ENCODE assay signal across 18 cellular contexts in the genomic region with DNA sequence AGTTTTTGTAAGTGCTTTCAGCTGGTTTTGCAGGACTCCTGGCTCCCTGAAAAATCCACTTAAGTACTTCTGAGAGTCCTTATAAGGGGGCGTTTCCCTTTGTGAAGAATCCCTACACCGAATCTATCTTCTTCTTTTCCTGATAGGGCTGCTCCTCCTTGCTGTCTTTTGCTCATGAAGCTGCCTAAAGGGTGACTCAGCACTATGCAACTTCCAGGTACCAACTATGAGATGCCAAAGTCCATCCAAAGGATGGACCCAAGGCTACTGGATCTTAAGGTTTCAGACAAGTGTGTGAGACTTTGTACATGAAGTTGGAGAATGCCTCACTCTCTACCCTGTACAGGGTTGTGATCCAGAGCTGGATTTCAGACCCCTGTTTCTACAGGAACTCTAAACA.
DNase-seq lines count a peak whose midpoint lies in the region; ATAC-seq, FAIRE-seq and TF ChIP-seq lines count a peak whose summit lies in the region.
"Had no signal": no experiment of that assay in that cellular context is flagged by ENCODE, and none has a peak within 500 bp of the region (broad histone marks: within the 10 kb centered on the region; RNA-seq: fewer than 3 reads in every experiment).

No MANE protein-coding gene starts in this region.

- no peaks in the 10 kb centered on the region for H3K79me1 ChIP-seq in mesendoderm (ENCODE audit: low read length)

- H3K27me3 ChIP-seq in HepG2 (ENCODE audit: control insufficient read depth in 1 of 2, insufficient read depth in 2 of 2, low read length in 2 of 2) (peaks cover 0 to 8% of the 10 kb centered on the region in 2 experiments; a peak in 1 of 5 replicates), right lobe of liver (no peaks in the 10 kb centered on the region), mesendoderm (ENCODE audit: insufficient read depth, low read length, poor library complexity) (no peaks in the 10 kb centered on the region)
- H3K27me3 ChIP-seq: BLaER1 treated with 17β-estradiol and CSF1 and Interleukin-3, amounts not matched to agents 10 nM and 100 nM had no signal

- H3K9me3 ChIP-seq in HepG2 (ENCODE audit: low read length), result no peaks in the 10 kb centered on the region
- H3K9me3 ChIP-seq in right lobe of liver, result no peaks in the 10 kb centered on the region

- TF ChIP-seq RAD21 in HepG2 (CRISPR knock-in tag; IDR thresholded peaks at IDR 0.05), result no peak

- no peak for TF ChIP-seq CTCF in HepG2 (CRISPR knock-in tag; IDR thresholded peaks at IDR 0.05)
- TF ChIP-seq CTCF in right lobe of liver (IDR thresholded peaks at IDR 0.05), result no peak

- no peak overlapping the region for H3K9ac ChIP-seq in HepG2 (ENCODE audit: insufficient read depth, low read depth, low read length)
- no peak overlapping the region for H3K9ac ChIP-seq in mesendoderm (ENCODE audit: low read length)
- H3K9ac ChIP-seq: BLaER1 treated with 17β-estradiol and CSF1 and Interleukin-3, amounts not matched to agents 10 nM and 100 nM had no signal

- no peaks in the 10 kb centered on the region for H3K79me2 ChIP-seq in HepG2 (ENCODE audit: insufficient read depth, low read length)
- H3K79me2 ChIP-seq in mesendoderm (ENCODE audit: control insufficient read depth, insufficient read depth, low read length), result no peaks in the 10 kb centered on the region

- no TSS peak for BruUV-seq in HepG2 (replicated peaks; lab: Mats Ljungman, UMichigan)

- no peak overlapping the region for H3K4me2 ChIP-seq in HepG2 (ENCODE audit: low read depth, low read length)
- H3K4me2 ChIP-seq in mesendoderm (ENCODE audit: low read length), result no peak overlapping the region
- H3K4me2 ChIP-seq: BLaER1 treated with 17β-estradiol and CSF1 and Interleukin-3, amounts not matched to agents 10 nM and 100 nM had no signal

- POLR2A ChIA-PET in HepG2 (lab: Yijun Ruan, JAX), result no interaction called here

- no peak overlapping the region for H3K18ac ChIP-seq in mesendoderm (ENCODE audit: low read length)

- CTCF ChIA-PET in HepG2 (lab: Yijun Ruan, JAX; ENCODE audit: low intra/inter-chr PET ratio, low total read pairs), result no interaction called here

- no peak overlapping the region for H2AFZ ChIP-seq in HepG2 (ENCODE audit: low read length)

- H3K4me3 ChIP-seq in HepG2 (replicated peaks in 1 of 3; ENCODE audit: insufficient read depth in 1 of 3, low read depth in 2 of 3, low read length in 3 of 3) (no peak overlapping the region), right lobe of liver (no peak overlapping the region), mesendoderm (ENCODE audit: low read length) (no peak overlapping the region)
- H3K4me3 ChIP-seq: BLaER1 treated with 17β-estradiol and CSF1 and Interleukin-3, amounts not matched to agents 10 nM and 100 nM had no signal

- H4K20me1 ChIP-seq in HepG2 (ENCODE audit: insufficient read depth, low read length), result no peaks in the 10 kb centered on the region
- H4K20me1 ChIP-seq: BLaER1 treated with 17β-estradiol and CSF1 and Interleukin-3, amounts not matched to agents 10 nM and 100 nM had no signal

- no peak overlapping the region for H2AK5ac ChIP-seq in mesendoderm (ENCODE audit: low read length)

- in situ Hi-C loops in HepG2 (cut with HindIII; ENCODE audit: extremely low pct_ligation_motif_present, low pct_unique_long_range_greater_than_20kb), result no loop called here

- H2BK120ac ChIP-seq in mesendoderm (ENCODE audit: low read depth, low read length), result no peak overlapping the region

- no peak overlapping the region for H2BK15ac ChIP-seq in mesendoderm (replicated peaks; ENCODE audit: low read depth)

- intact Hi-C loops in HepG2 (cut with micrococcal nuclease; ENCODE audit: unreplicated experiment) (no loop called here), right lobe of liver (cut with DNase I) (no loop called here)

- no peak for ATAC-seq in HepG2
- no peak for ATAC-seq in right lobe of liver
- ATAC-seq in HG03521 (IDR thresholded peaks at IDR 0.05; ENCODE audit: unreplicated experiment), result no peak
- no peak for ATAC-seq in GM21717 (IDR thresholded peaks at IDR 0.05; ENCODE audit: unreplicated experiment)

- H4K8ac ChIP-seq in mesendoderm (ENCODE audit: low read depth, low read length), result no peak overlapping the region

- no peak for FAIRE-seq in HepG2 (lab: Jason Lieb, UNC)
- FAIRE-seq: RCC 7860 had no signal

- TF ChIP-seq POLR2A in HepG2 (IDR thresholded peaks at IDR 0.05; ENCODE audit: insufficient read depth in 1 of 2, low read depth in 2 of 2, low read length in 2 of 2) (no peak), right lobe of liver (IDR thresholded peaks at IDR 0.05) (no peak)

- H3K4me1 ChIP-seq in HepG2 (ENCODE audit: insufficient read depth, low read length) (peaks cover 12% of the 10 kb centered on the region), right lobe of liver (no peaks in the 10 kb centered on the region), mesendoderm (ENCODE audit: control insufficient read depth, low read depth, low read length) (no peaks in the 10 kb centered on the region)
- H3K4me1 ChIP-seq: BLaER1 treated with 17β-estradiol and CSF1 and Interleukin-3, amounts not matched to agents 10 nM and 100 nM had no signal

- no peak overlapping the region for H4K5ac ChIP-seq in mesendoderm (ENCODE audit: low read length)

- H3K23ac ChIP-seq in mesendoderm (ENCODE audit: low read length), result no peak overlapping the region

- H3K56ac ChIP-seq in mesendoderm (ENCODE audit: low read length), result no peak overlapping the region

- no peak overlapping the region for H3K4ac ChIP-seq in mesendoderm (ENCODE audit: low read depth, low read length)

- TF ChIP-seq EP300 in HepG2 (IDR thresholded peaks at IDR 0.05; ENCODE audit: low read depth in 2 of 2, low read length in 2 of 2), result no peak
- TF ChIP-seq EP300 in HepG2 (CRISPR knock-in tag; IDR thresholded peaks at IDR 0.05; ENCODE audit: borderline replicate concordance), result no peak

- H3K27ac ChIP-seq in HepG2 (ENCODE audit: extremely low read length, insufficient read depth, low read length) (no peak overlapping the region), right lobe of liver (no peak overlapping the region), mesendoderm (ENCODE audit: low read depth, low read length) (no peak overlapping the region)
- H3K27ac ChIP-seq: BLaER1 treated with 17β-estradiol and CSF1 and Interleukin-3, amounts not matched to agents 10 nM and 100 nM; HL-60 had no signal

- WGBS in HepG2 (ENCODE audit: low lambda C conversion rate), result 7% methylated on average over 2 of the region's 2 CpGs
- 59% methylated on average over 2 of the region's 2 CpGs for WGBS in right lobe of liver (ENCODE audit: insufficient coverage, low coverage, low lambda C conversion rate, missing lambda C conversion rate)
- WGBS in mesendoderm (ENCODE audit: extremely low coverage, insufficient coverage, low lambda C conversion rate), result no CpG with 5 or more reads among the region's 2 CpGs

- no peak overlapping the region for H2BK5ac ChIP-seq in mesendoderm (ENCODE audit: low read length)

- peak; percentile 4 for DNase-seq in HepG2 (ENCODE audit: low spot score)
- DNase-seq in right lobe of liver, result no peak
- DNase-seq in SW480 (ENCODE audit: low spot score), result peak; percentile 5
- DNase-seq in mesendoderm, result peak; percentile 4
- no peak for DNase-seq in ecto neural progenitor cell (ENCODE audit: low spot score)
- no peak for DNase-seq in GM19238 (ENCODE audit: insufficient read length, low spot score)
- DNase-seq: H7, KG1, NCI-H1048, NCI-H1436 treated with DMSO at 0.1 percent for 48 hours, NCI-H2081, NCI-H524, SIG-M5 had no signal

- no peaks in the 10 kb centered on the region for H3K36me3 ChIP-seq in HepG2 (replicated peaks in 1 of 2; ENCODE audit: control insufficient read depth in 1 of 2, insufficient read depth in 2 of 2, low read length in 2 of 2)
- H3K36me3 ChIP-seq in right lobe of liver, result no peaks in the 10 kb centered on the region
- no peaks in the 10 kb centered on the region for H3K36me3 ChIP-seq in mesendoderm (ENCODE audit: control insufficient read depth, insufficient read depth, low read length)
- H3K36me3 ChIP-seq: BLaER1 treated with 17β-estradiol and CSF1 and Interleukin-3, amounts not matched to agents 10 nM and 100 nM had no signal

TF ChIP-seq in HepG2, 621 proteins besides CTCF, POLR2A, EP300 and RAD21:
- TF ChIP-seq MAFK (conservative IDR thresholded peaks at IDR 0.05 in 1 of 2, IDR thresholded peaks at IDR 0.05 in 1 of 2; ENCODE audit: low read length in 2 of 2) (peak; percentile 40 to 44; a peak in 2 of 4 replicates), FOSL2 (CRISPR knock-in tag; IDR thresholded peaks at IDR 0.05) (peak; percentile 42; the same call in 1 of the 2 replicates), NFE2L2 (IDR thresholded peaks at IDR 0.05; ENCODE audit: low read length) (peak; percentile 84)
- TF ChIP-seq, protein P1, sequence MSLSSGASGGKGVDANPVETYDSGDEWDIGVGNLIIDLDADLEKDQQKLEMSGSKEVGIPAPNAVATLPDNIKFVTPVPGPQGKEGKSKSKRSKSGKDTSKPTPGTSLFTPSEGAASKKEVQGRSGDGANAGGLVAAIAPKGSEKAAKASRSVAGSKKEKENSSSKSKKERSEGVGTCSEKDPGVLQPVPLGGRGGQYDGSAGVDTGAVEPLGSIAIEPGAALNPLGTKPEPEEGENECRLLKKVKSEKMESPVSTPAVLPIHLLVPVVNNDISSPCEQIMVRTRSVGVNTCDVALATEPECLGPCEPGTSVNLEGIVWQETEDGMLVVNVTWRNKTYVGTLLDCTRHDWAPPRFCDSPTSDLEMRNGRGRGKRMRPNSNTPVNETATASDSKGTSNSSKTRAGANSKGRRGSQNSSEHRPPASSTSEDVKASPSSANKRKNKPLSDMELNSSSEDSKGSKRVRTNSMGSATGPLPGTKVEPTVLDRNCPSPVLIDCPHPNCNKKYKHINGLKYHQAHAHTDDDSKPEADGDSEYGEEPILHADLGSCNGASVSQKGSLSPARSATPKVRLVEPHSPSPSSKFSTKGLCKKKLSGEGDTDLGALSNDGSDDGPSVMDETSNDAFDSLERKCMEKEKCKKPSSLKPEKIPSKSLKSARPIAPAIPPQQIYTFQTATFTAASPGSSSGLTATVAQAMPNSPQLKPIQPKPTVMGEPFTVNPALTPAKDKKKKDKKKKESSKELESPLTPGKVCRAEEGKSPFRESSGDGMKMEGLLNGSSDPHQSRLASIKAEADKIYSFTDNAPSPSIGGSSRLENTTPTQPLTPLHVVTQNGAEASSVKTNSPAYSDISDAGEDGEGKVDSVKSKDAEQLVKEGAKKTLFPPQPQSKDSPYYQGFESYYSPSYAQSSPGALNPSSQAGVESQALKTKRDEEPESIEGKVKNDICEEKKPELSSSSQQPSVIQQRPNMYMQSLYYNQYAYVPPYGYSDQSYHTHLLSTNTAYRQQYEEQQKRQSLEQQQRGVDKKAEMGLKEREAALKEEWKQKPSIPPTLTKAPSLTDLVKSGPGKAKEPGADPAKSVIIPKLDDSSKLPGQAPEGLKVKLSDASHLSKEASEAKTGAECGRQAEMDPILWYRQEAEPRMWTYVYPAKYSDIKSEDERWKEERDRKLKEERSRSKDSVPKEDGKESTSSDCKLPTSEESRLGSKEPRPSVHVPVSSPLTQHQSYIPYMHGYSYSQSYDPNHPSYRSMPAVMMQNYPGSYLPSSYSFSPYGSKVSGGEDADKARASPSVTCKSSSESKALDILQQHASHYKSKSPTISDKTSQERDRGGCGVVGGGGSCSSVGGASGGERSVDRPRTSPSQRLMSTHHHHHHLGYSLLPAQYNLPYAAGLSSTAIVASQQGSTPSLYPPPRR (CRISPR knock-in tag; IDR thresholded peaks at IDR 0.05; ENCODE audit: borderline replicate concordance), result no peak
TF ChIP-seq in HepG2: peak in this region for 3.

Comparison
In these comparisons a context has a peak if more than half of its experiments do, and no peak if none do; other contexts are left out.
1. DNase-seq: peak in HepG2 (single experiment), SW480 (single experiment) and mesendoderm (single experiment); none in right lobe of liver (0 of 3), ecto neural progenitor cell (single experiment) and GM19238 (single experiment).